In genomic region chr20:16349518-16350295, GRCh38 we compare ENCODE assay signal across 16 cellular contexts.
DNase-seq lines count a peak whose midpoint lies in the region; ATAC-seq and TF ChIP-seq lines count a peak whose summit lies in the region.
"Had no signal": no experiment of that assay in that cellular context is flagged by ENCODE, and none has a peak within 500 bp of the region (broad histone marks: within the 10 kb centered on the region; RNA-seq: fewer than 3 reads in every experiment).

No MANE protein-coding gene starts in this region.

- no peak overlapping the region for H3K4me3 Mint-ChIP-seq in activated CD4-positive, alpha-beta T cell treated with anti-CD3 and anti-CD28 coated beads, Interleukin-2, amount 10 ng/mL, durations not matched to agents 24 days and 14 days
- no peak overlapping the region for H3K4me3 Mint-ChIP-seq in activated CD8-positive, alpha-beta T cell treated with anti-CD3 and anti-CD28 coated beads for 36 hours
- H3K4me3 Mint-ChIP-seq: activated CD4-positive, alpha-beta memory T cell treated with anti-CD3 and anti-CD28 coated beads, Interleukin-2, amount 10 ng/mL, durations not matched to agents 7 days and 5 days; B cell; dendritic cell treated with granulocyte-macrophage colony-stimulating factor and Interleukin-4, amounts not matched to agents 40 ng/mL and 50 ng/mL, for 4 days; stimulated activated naive CD8-positive, alpha-beta T cell treated with anti-CD3 and anti-CD28 coated beads, Interleukin-15, Interleukin-2, amounts not matched to agents 100 ng/mL and 50 ng/mL, for 24 hours had no signal

- H3K4me3 ChIP-seq in AG04449 (ENCODE audit: low read depth, low read length) = no peak overlapping the region
- H3K4me3 ChIP-seq in brain microvascular endothelial cell (ENCODE audit: low read depth, low read length) = no peak overlapping the region
- H3K4me3 ChIP-seq in ascending aorta = no peak overlapping the region
- H3K4me3 ChIP-seq: prostate gland had no signal

- TF ChIP-seq CTCF in AG04449 (IDR thresholded peaks at IDR 0.05; ENCODE audit: insufficient read depth, low read length, missing control alignments) (no peak), brain microvascular endothelial cell (IDR thresholded peaks at IDR 0.05; ENCODE audit: low read depth, low read length, missing control alignments) (no peak), ascending aorta (IDR thresholded peaks at IDR 0.05) (no peak)
- TF ChIP-seq CTCF in activated CD8-positive, alpha-beta T cell treated with anti-CD3 and anti-CD28 coated beads for 36 hours (IDR thresholded peaks at IDR 0.05) = no peak

- POLR2A ChIA-PET in AG04449 (lab: Yijun Ruan, JAX) = no interaction called here
- POLR2A ChIA-PET in activated CD8-positive, alpha-beta T cell treated with anti-CD3 and anti-CD28 coated beads for 36 hours (lab: Charles Lee) = no interaction called here

- CTCF ChIA-PET in AG04449 (lab: Yijun Ruan, JAX) = no interaction called here
- CTCF ChIA-PET in activated CD8-positive, alpha-beta T cell treated with anti-CD3 and anti-CD28 coated beads for 36 hours (lab: Charles Lee) = no interaction called here

- intact Hi-C loops in ascending aorta (cut with DNase I) (no loop called here), Right ventricle myocardium superior (cut with DNase I) (no loop called here)
- intact Hi-C loops in activated CD4-positive, alpha-beta T cell treated with anti-CD3 and anti-CD28 coated beads, Interleukin-2, amount 10 ng/mL, durations not matched to agents 24 days and 14 days (cut with micrococcal nuclease) = no loop called here
- intact Hi-C loops in activated CD8-positive, alpha-beta T cell treated with anti-CD3 and anti-CD28 coated beads for 36 hours (cut with micrococcal nuclease) = no loop called here

- H3K36me3 ChIP-seq in brain microvascular endothelial cell (replicated peaks) (no peaks in the 10 kb centered on the region), ascending aorta (peaks cover 0 to 12% of the 10 kb centered on the region in 2 donors)
- H3K36me3 ChIP-seq: prostate gland had no signal

- H3K27ac Mint-ChIP-seq in activated CD4-positive, alpha-beta T cell treated with anti-CD3 and anti-CD28 coated beads, Interleukin-2, amount 10 ng/mL, durations not matched to agents 24 days and 14 days = no peak overlapping the region
- H3K27ac Mint-ChIP-seq in activated CD8-positive, alpha-beta T cell treated with anti-CD3 and anti-CD28 coated beads for 36 hours = no peak overlapping the region
- H3K27ac Mint-ChIP-seq: activated CD4-positive, alpha-beta memory T cell treated with anti-CD3 and anti-CD28 coated beads, Interleukin-2, amount 10 ng/mL, durations not matched to agents 7 days and 5 days; B cell; dendritic cell treated with granulocyte-macrophage colony-stimulating factor and Interleukin-4, amounts not matched to agents 40 ng/mL and 50 ng/mL, for 4 days; stimulated activated naive CD8-positive, alpha-beta T cell treated with anti-CD3 and anti-CD28 coated beads, Interleukin-15, Interleukin-2, amounts not matched to agents 100 ng/mL and 50 ng/mL, for 24 hours had no signal

- H3K27ac ChIP-seq in brain microvascular endothelial cell = peak overlapping the region; percentile 24
- no peak overlapping the region for H3K27ac ChIP-seq in ascending aorta
- H3K27ac ChIP-seq: prostate gland had no signal

- no peaks in the 10 kb centered on the region for H3K36me3 Mint-ChIP-seq in activated CD4-positive, alpha-beta T cell treated with anti-CD3 and anti-CD28 coated beads, Interleukin-2, amount 10 ng/mL, durations not matched to agents 24 days and 14 days (ENCODE audit: low read depth)
- no peaks in the 10 kb centered on the region for H3K36me3 Mint-ChIP-seq in activated CD8-positive, alpha-beta T cell treated with anti-CD3 and anti-CD28 coated beads for 36 hours (ENCODE audit: low read depth)

- H3K9me3 ChIP-seq in ascending aorta = no peaks in the 10 kb centered on the region
- H3K9me3 ChIP-seq: prostate gland had no signal

- no peaks in the 10 kb centered on the region for H3K9me3 Mint-ChIP-seq in activated CD4-positive, alpha-beta T cell treated with anti-CD3 and anti-CD28 coated beads, Interleukin-2, amount 10 ng/mL, durations not matched to agents 24 days and 14 days
- H3K9me3 Mint-ChIP-seq in activated CD8-positive, alpha-beta T cell treated with anti-CD3 and anti-CD28 coated beads for 36 hours = no peaks in the 10 kb centered on the region
- H3K9me3 Mint-ChIP-seq: activated CD4-positive, alpha-beta memory T cell treated with anti-CD3 and anti-CD28 coated beads, Interleukin-2, amount 10 ng/mL, durations not matched to agents 7 days and 5 days; dendritic cell treated with granulocyte-macrophage colony-stimulating factor and Interleukin-4, amounts not matched to agents 40 ng/mL and 50 ng/mL, for 4 days; stimulated activated naive CD8-positive, alpha-beta T cell treated with anti-CD3 and anti-CD28 coated beads, Interleukin-15, Interleukin-2, amounts not matched to agents 100 ng/mL and 50 ng/mL, for 24 hours had no signal

- DNase-seq in AG04449 (ENCODE audit: low read depth, low spot score) = peak; percentile 14
- DNase-seq in HCEC 1CT = peak; percentile 26
- peak; percentile 32 for DNase-seq in brain microvascular endothelial cell
- peak; percentile 31 for DNase-seq in myocyte (ENCODE audit: low read depth)
- no peak for DNase-seq in ascending aorta (ENCODE audit: low spot score in 2 of 2)
- DNase-seq in activated CD4-positive, alpha-beta T cell treated with anti-CD3 and anti-CD28 coated beads, Interleukin-2, amount 10 ng/mL, durations not matched to agents 24 days and 14 days = no peak
- no peak for DNase-seq in activated CD8-positive, alpha-beta T cell treated with anti-CD3 and anti-CD28 coated beads for 36 hours
- DNase-seq in Right ventricle myocardium superior = no peak
- DNase-seq: activated CD4-positive, alpha-beta memory T cell treated with anti-CD3 and anti-CD28 coated beads, Interleukin-2, amount 10 ng/mL, durations not matched to agents 7 days and 5 days; left ventricle myocardium superior; NCI-H1930 had no signal

- in situ Hi-C loops in brain microvascular endothelial cell (cut with HindIII; ENCODE audit: low pct_ligation_motif_present, low sequenced_read_pairs) = no loop called here

- H3K27me3 ChIP-seq in brain microvascular endothelial cell (replicated peaks) (no peaks in the 10 kb centered on the region), ascending aorta (no peaks in the 10 kb centered on the region)

- H3K4me1 ChIP-seq in ascending aorta = no peaks in the 10 kb centered on the region
- H3K4me1 ChIP-seq: prostate gland had no signal

- no peaks in the 10 kb centered on the region for H3K27me3 Mint-ChIP-seq in activated CD4-positive, alpha-beta T cell treated with anti-CD3 and anti-CD28 coated beads, Interleukin-2, amount 10 ng/mL, durations not matched to agents 24 days and 14 days
- H3K27me3 Mint-ChIP-seq in activated CD8-positive, alpha-beta T cell treated with anti-CD3 and anti-CD28 coated beads for 36 hours = no peaks in the 10 kb centered on the region
- H3K27me3 Mint-ChIP-seq: activated CD4-positive, alpha-beta memory T cell treated with anti-CD3 and anti-CD28 coated beads, Interleukin-2, amount 10 ng/mL, durations not matched to agents 7 days and 5 days; B cell; dendritic cell treated with granulocyte-macrophage colony-stimulating factor and Interleukin-4, amounts not matched to agents 40 ng/mL and 50 ng/mL, for 4 days; stimulated activated naive CD8-positive, alpha-beta T cell treated with anti-CD3 and anti-CD28 coated beads, Interleukin-15, Interleukin-2, amounts not matched to agents 100 ng/mL and 50 ng/mL, for 24 hours had no signal

- H3K4me1 Mint-ChIP-seq in activated CD4-positive, alpha-beta T cell treated with anti-CD3 and anti-CD28 coated beads, Interleukin-2, amount 10 ng/mL, durations not matched to agents 24 days and 14 days = no peaks in the 10 kb centered on the region
- H3K4me1 Mint-ChIP-seq in activated CD8-positive, alpha-beta T cell treated with anti-CD3 and anti-CD28 coated beads for 36 hours (ENCODE audit: low read depth) = no peaks in the 10 kb centered on the region
- H3K4me1 Mint-ChIP-seq: activated CD4-positive, alpha-beta memory T cell treated with anti-CD3 and anti-CD28 coated beads, Interleukin-2, amount 10 ng/mL, durations not matched to agents 7 days and 5 days; B cell had no signal

- no peak for ATAC-seq in activated CD8-positive, alpha-beta T cell treated with anti-CD3 and anti-CD28 coated beads for 36 hours
- no peak for ATAC-seq in Right ventricle myocardium superior (ENCODE audit: poor library complexity)
- ATAC-seq: left ventricle myocardium superior, Panc1 had no signal

Comparison
In these comparisons a context has a peak if more than half of its experiments do, and no peak if none do; other contexts are left out.
1. DNase-seq: peak in AG04449 (single experiment), HCEC 1CT (single experiment), brain microvascular endothelial cell (single experiment) and myocyte (single experiment); none in ascending aorta (0 of 2), activated CD4-positive, alpha-beta T cell treated with anti-CD3 and anti-CD28 coated beads, Interleukin-2, amount 10 ng/mL, durations not matched to agents 24 days and 14 days (single experiment), activated CD8-positive, alpha-beta T cell treated with anti-CD3 and anti-CD28 coated beads for 36 hours (single experiment) and Right ventricle myocardium superior (single experiment).